In genomic region chrX:10129229-10129628, GRCh38 we compare ENCODE assay signal across 24 cellular contexts.
"Had no signal": no experiment of that assay in that cellular context is flagged by ENCODE, and none has a peak within 500 bp of the region (broad histone marks: within the 10 kb centered on the region; RNA-seq: fewer than 3 reads in every experiment).

No MANE protein-coding gene starts in this region.

- H3K4me1 Mint-ChIP-seq: immature natural killer cell, memory B cell had no signal

- ATAC-seq: esophagus mucosa, gastrocnemius medialis, heart left ventricle, left colon, left lobe of liver had no signal

- H3K9me3 Mint-ChIP-seq: immature natural killer cell, memory B cell had no signal

- DNase-seq: dermis blood vessel endothelial cell; dorsolateral prefrontal cortex; effector CD4-positive, alpha-beta T cell; effector memory CD4-positive, alpha-beta T cell; erythroblast; esophagus squamous epithelium; foreskin fibroblast; foreskin melanocyte; gastrocnemius medialis; heart left ventricle; hypothalamus; immature natural killer cell; islet precursor cell; kidney; kidney glomerular epithelial cell; left colon; left ventricle myocardium inferior; mammary epithelial cell; mesendoderm; midbrain had no signal

- H3K4me3 Mint-ChIP-seq: immature natural killer cell, memory B cell had no signal

- H3K27me3 Mint-ChIP-seq: memory B cell had no signal

- FAIRE-seq: colon, kidney had no signal

- H3K27ac Mint-ChIP-seq: immature natural killer cell, memory B cell had no signal
